ENCODE assay signal across 9 cellular contexts in genomic region chr14:68384335-68384734, GRCh38.
DNase-seq lines count a peak whose midpoint lies in the region; ATAC-seq and TF ChIP-seq lines count a peak whose summit lies in the region.
"Had no signal": no experiment of that assay in that cellular context is flagged by ENCODE, and none has a peak within 500 bp of the region (broad histone marks: within the 10 kb centered on the region; RNA-seq: fewer than 3 reads in every experiment).

No MANE protein-coding gene starts in this region.

- TF ChIP-seq POLR2A in tibial nerve (IDR thresholded peaks at IDR 0.05) = no peak

- H3K9me3 ChIP-seq in colonic mucosa (no peaks in the 10 kb centered on the region), tibial nerve (no peaks in the 10 kb centered on the region), MG63 (no peaks in the 10 kb centered on the region)

- 48 to 50% methylated on average over 6 of the region's 6 CpGs for WGBS in tibial nerve, 2 donors

- H3K9ac ChIP-seq in colonic mucosa (ENCODE audit: low read depth in 2 of 2, low read length in 2 of 2) = no peak overlapping the region

- H3K36me3 ChIP-seq in colonic mucosa (no peaks in the 10 kb centered on the region), tibial nerve (no peaks in the 10 kb centered on the region), MG63 (no peaks in the 10 kb centered on the region)

- H3K4me3 ChIP-seq in colonic mucosa (no peak overlapping the region), tibial nerve (no peak overlapping the region), MG63 (no peak overlapping the region)

- TF ChIP-seq EP300 in tibial nerve (IDR thresholded peaks at IDR 0.05) = peak in 1 of 2 donors; percentile 86

- intact Hi-C loops in colonic mucosa (cut with DNase I) = no loop called here

- TF ChIP-seq CTCF in colonic mucosa (IDR thresholded peaks at IDR 0.05) = no peak
- TF ChIP-seq CTCF in tibial nerve (IDR thresholded peaks at IDR 0.05) = no peak

- H3K4me1 ChIP-seq in colonic mucosa (no peaks in the 10 kb centered on the region), tibial nerve (peaks cover 0 to 35% (median 14%) of the 10 kb centered on the region in 4 donors)

- DNase-seq in NCI-H82 (lab: John Stamatoyannopoulos, UW) = peak; percentile 8
- no peak for DNase-seq in NCI-H82 treated with DMSO at 0.1 percent for 48 hours (lab: John Stamatoyannopoulos, UW; ENCODE audit: unreplicated experiment)
- DNase-seq in colonic mucosa = no peak
- DNase-seq in medulla oblongata (ENCODE audit: extremely low spot score) = peak; percentile 90
- peak in 1 of 2 donors; percentile 55 for DNase-seq in tibial nerve (ENCODE audit: low spot score in 2 of 2)
- no peak for DNase-seq in MG63
- DNase-seq: NCI-H345 had no signal

- peak overlapping the region; percentile 31 for H3K27ac ChIP-seq in colonic mucosa
- H3K27ac ChIP-seq in tibial nerve = peak overlapping the region; percentile 24 to 84 (median 70)

- ATAC-seq in GM18511 (IDR thresholded peaks at IDR 0.05; ENCODE audit: unreplicated experiment) = no peak
- ATAC-seq in HG02588 (IDR thresholded peaks at IDR 0.05; ENCODE audit: unreplicated experiment) = no peak

- H3K27me3 ChIP-seq in colonic mucosa (no peaks in the 10 kb centered on the region), tibial nerve (no peaks in the 10 kb centered on the region), MG63 (no peaks in the 10 kb centered on the region)

Comparison
In these comparisons a context has a peak if more than half of its experiments do, and no peak if none do; other contexts are left out.
1. DNase-seq: peak in NCI-H82 (single experiment) and medulla oblongata (single experiment); none in NCI-H82 treated with DMSO at 0.1 percent for 48 hours (single experiment), colonic mucosa (single experiment) and MG63 (single experiment).